12 cellular contexts compared by ENCODE assay signal in genomic region chr17:17120716-17121115, GRCh38.
DNase-seq lines count a peak whose midpoint lies in the region; ATAC-seq and TF ChIP-seq lines count a peak whose summit lies in the region.
"Had no signal": no experiment of that assay in that cellular context is flagged by ENCODE, and none has a peak within 500 bp of the region (broad histone marks: within the 10 kb centered on the region; RNA-seq: fewer than 3 reads in every experiment).

No MANE protein-coding gene starts in this region.

- peaks cover 90% of the 10 kb centered on the region for H3K4me1 Mint-ChIP-seq in activated T-cell treated with anti-CD3 and anti-CD28 coated beads, Interleukin-2, amount 50 U/mL, for 24 hours (ENCODE audit: low read depth)
- H3K4me1 Mint-ChIP-seq in activated T-cell treated with anti-CD3 and anti-CD28 coated beads, Interleukin-2, amount 50 U/mL, for 4 hours (ENCODE audit: low read depth) = peaks cover 88% of the 10 kb centered on the region
- H3K4me1 Mint-ChIP-seq in chondrocyte (ENCODE audit: low read depth) = peaks cover 61% of the 10 kb centered on the region
- peaks cover 10% of the 10 kb centered on the region for H3K4me1 Mint-ChIP-seq in mesothelial cell of epicardium

- peak overlapping the region; percentile 93 for H3K27ac Mint-ChIP-seq in activated T-cell treated with anti-CD3 and anti-CD28 coated beads, Interleukin-2, amount 50 U/mL, for 24 hours
- H3K27ac Mint-ChIP-seq in chondrocyte (ENCODE audit: unreplicated experiment) (peak overlapping the region; percentile 71), mesothelial cell of epicardium (peak overlapping the region; percentile 59)

- no peaks in the 10 kb centered on the region for H3K36me3 Mint-ChIP-seq in activated T-cell treated with anti-CD3 and anti-CD28 coated beads, Interleukin-2, amount 50 U/mL, for 24 hours (ENCODE audit: low read depth)
- H3K36me3 Mint-ChIP-seq in activated T-cell treated with anti-CD3 and anti-CD28 coated beads, Interleukin-2, amount 50 U/mL, for 4 hours (ENCODE audit: insufficient read depth) = no peaks in the 10 kb centered on the region
- H3K36me3 Mint-ChIP-seq in chondrocyte (ENCODE audit: low read depth) = no peaks in the 10 kb centered on the region
- H3K36me3 Mint-ChIP-seq in mesothelial cell of epicardium = no peaks in the 10 kb centered on the region

- H3K4me3 ChIP-seq in upper lobe of left lung = no peak overlapping the region

- no peaks in the 10 kb centered on the region for H3K9me3 ChIP-seq in upper lobe of left lung

- TF ChIP-seq EP300 in upper lobe of left lung (IDR thresholded peaks at IDR 0.05) = no peak

- no peak overlapping the region for H3K4me3 Mint-ChIP-seq in activated T-cell treated with anti-CD3 and anti-CD28 coated beads, Interleukin-2, amount 50 U/mL, for 24 hours
- H3K4me3 Mint-ChIP-seq in activated T-cell treated with anti-CD3 and anti-CD28 coated beads, Interleukin-2, amount 50 U/mL, for 4 hours = no peak overlapping the region
- H3K4me3 Mint-ChIP-seq in chondrocyte (ENCODE audit: unreplicated experiment) = no peak overlapping the region
- no peak overlapping the region for H3K4me3 Mint-ChIP-seq in mesothelial cell of epicardium
- H3K4me3 Mint-ChIP-seq: neural crest cell had no signal

- no peak for TF ChIP-seq POLR2A in upper lobe of left lung (IDR thresholded peaks at IDR 0.05)

- 59% methylated on average over 3 of the region's 3 CpGs; no CpG with 5 or more reads in 1 of the 2 donors for WGBS in upper lobe of left lung, 2 donors

- no peak for ATAC-seq in activated T-cell treated with anti-CD3 and anti-CD28 coated beads, Interleukin-2, amount 50 U/mL, for 4 hours
- ATAC-seq in upper lobe of left lung (ENCODE audit: low FRiP score in 2 of 2) = peak in 1 of 2 donors; percentile 8
- no peak for ATAC-seq in GM19023 (IDR thresholded peaks at IDR 0.05; ENCODE audit: unreplicated experiment)

- DNase-seq in activated T-cell treated with anti-CD3 and anti-CD28 coated beads, Interleukin-2, amount 50 U/mL, for 24 hours = no peak
- DNase-seq in activated T-cell treated with anti-CD3 and anti-CD28 coated beads, Interleukin-2, amount 50 U/mL, for 4 hours = no peak
- DNase-seq in chondrocyte (ENCODE audit: low spot score) = peak; percentile 42
- no peak for DNase-seq in mesothelial cell of epicardium (ENCODE audit: low spot score in 2 of 2, unreplicated experiment in 2 of 2)
- DNase-seq in upper lobe of left lung = no peak
- DNase-seq in NCI-H1436 treated with DMSO at 0.1 percent for 48 hours (lab: John Stamatoyannopoulos, UW) = no peak
- no peak for DNase-seq in kidney tubule cell (ENCODE audit: low spot score)
- DNase-seq: activated T-cell treated with anti-CD3 and anti-CD28 coated beads for 4 hours; KG1; stimulated activated CD4-positive, alpha-beta T cell treated with anti-CD3 and anti-CD28 coated beads, Interleukin-4, amount 100 ng/mL, for 4 hours had no signal

- H3K9me3 Mint-ChIP-seq in activated T-cell treated with anti-CD3 and anti-CD28 coated beads, Interleukin-2, amount 50 U/mL, for 24 hours = no peaks in the 10 kb centered on the region
- H3K9me3 Mint-ChIP-seq in activated T-cell treated with anti-CD3 and anti-CD28 coated beads, Interleukin-2, amount 50 U/mL, for 4 hours = no peaks in the 10 kb centered on the region
- H3K9me3 Mint-ChIP-seq in chondrocyte (ENCODE audit: low read depth) (no peaks in the 10 kb centered on the region), mesothelial cell of epicardium (no peaks in the 10 kb centered on the region)
- H3K9me3 Mint-ChIP-seq: neural crest cell had no signal

- no peaks in the 10 kb centered on the region for H3K27me3 Mint-ChIP-seq in activated T-cell treated with anti-CD3 and anti-CD28 coated beads, Interleukin-2, amount 50 U/mL, for 24 hours
- H3K27me3 Mint-ChIP-seq in activated T-cell treated with anti-CD3 and anti-CD28 coated beads, Interleukin-2, amount 50 U/mL, for 4 hours (ENCODE audit: low read depth) = no peaks in the 10 kb centered on the region
- no peaks in the 10 kb centered on the region for H3K27me3 Mint-ChIP-seq in chondrocyte (ENCODE audit: low read depth)
- H3K27me3 Mint-ChIP-seq in mesothelial cell of epicardium (ENCODE audit: low read depth) = no peaks in the 10 kb centered on the region

- H3K27ac ChIP-seq in upper lobe of left lung = peak overlapping the region; percentile 31 to 65 (median 46)

- H3K36me3 ChIP-seq in upper lobe of left lung = no peaks in the 10 kb centered on the region

- TF ChIP-seq CTCF in chondrocyte (IDR thresholded peaks at IDR 0.05) = peak; percentile 30
- no peak for TF ChIP-seq CTCF in mesothelial cell of epicardium (IDR thresholded peaks at IDR 0.05; ENCODE audit: unreplicated experiment)
- TF ChIP-seq CTCF in upper lobe of left lung (IDR thresholded peaks at IDR 0.05) = no peak

- no peaks in the 10 kb centered on the region for H3K27me3 ChIP-seq in upper lobe of left lung

- H3K4me1 ChIP-seq in upper lobe of left lung = peaks cover 36 to 71% (median 51%) of the 10 kb centered on the region in 4 donors
